Comparison of ENCODE assay signal across 7 cellular contexts in the genomic region with DNA sequence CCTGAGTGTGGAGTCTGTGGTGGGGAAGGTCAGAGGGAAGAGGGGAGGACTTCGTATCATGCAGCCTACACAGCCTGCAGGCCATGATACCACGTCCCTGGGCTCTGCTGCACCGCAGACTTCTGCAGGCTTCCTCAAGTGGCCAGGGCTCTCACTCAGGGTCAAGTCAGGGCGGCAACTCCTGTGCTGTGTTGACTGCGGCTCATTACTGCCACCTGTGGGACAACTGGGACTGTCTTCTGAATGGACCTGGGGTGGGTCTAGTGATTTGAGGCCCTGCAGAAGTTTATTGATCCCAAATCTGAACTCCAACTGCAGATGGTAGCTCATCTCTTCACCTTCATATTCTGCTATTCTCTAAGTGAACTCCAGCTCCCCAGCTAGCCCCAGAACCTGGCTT.
DNase-seq lines count a peak whose midpoint lies in the region; ATAC-seq and TF ChIP-seq lines count a peak whose summit lies in the region.

No MANE protein-coding gene starts in this region.

- H3K36me3 Mint-ChIP-seq in activated naive CD8-positive, alpha-beta T cell treated with anti-CD3 and anti-CD28 coated beads for 36 hours: no peaks in the 10 kb centered on the region

- intact Hi-C loops in thyroid gland (cut with DNase I): no loop called here

- ATAC-seq in GM18505 (IDR thresholded peaks at IDR 0.05; ENCODE audit: unreplicated experiment): peak; percentile 73
- ATAC-seq in left lobe of liver: peak; percentile 45

- H3K27me3 ChIP-seq in thyroid gland: no peaks in the 10 kb centered on the region

- no peak overlapping the region for H3K27ac ChIP-seq in HEK293 (ENCODE audit: extremely low read depth, low read depth, low read length)
- H3K27ac ChIP-seq in thyroid gland: peak overlapping the region in 1 of 3 donors; percentile 0

- no peaks in the 10 kb centered on the region for H3K9me3 ChIP-seq in HEK293 (ENCODE audit: control insufficient read depth, insufficient read depth, low read depth, low read length)
- no peaks in the 10 kb centered on the region for H3K9me3 ChIP-seq in thyroid gland

- no peak overlapping the region for H3K27ac Mint-ChIP-seq in activated naive CD8-positive, alpha-beta T cell treated with anti-CD3 and anti-CD28 coated beads for 36 hours

- CTCF ChIA-PET in HEK293 (lab: Yijun Ruan, JAX): interaction anchor here (0.6 to 2.6 kb wide), 5 partner anchors 8 to 292 kb away, joined by 3 to 11 read pairs (median 4); no protein-coding TSS in a partner anchor

- H3K27me3 Mint-ChIP-seq in activated naive CD8-positive, alpha-beta T cell treated with anti-CD3 and anti-CD28 coated beads for 36 hours: no peaks in the 10 kb centered on the region

- 55 to 66% methylated on average over 3 to 5 of the region's 5 CpGs for WGBS in thyroid gland, 2 donors

- no peak overlapping the region for H3K4me3 ChIP-seq in HEK293 (ENCODE audit: low read depth, low read length)
- H3K4me3 ChIP-seq in thyroid gland (replicated peaks in 1 of 3): no peak overlapping the region

- POLR2A ChIA-PET in HEK293 (lab: Yijun Ruan, JAX): no interaction called here

- TF ChIP-seq POLR2A in GM18505 (IDR thresholded peaks at IDR 0.05; ENCODE audit: borderline replicate concordance, extremely low read depth, insufficient read depth, insufficient read length) (no peak), thyroid gland (IDR thresholded peaks at IDR 0.05) (no peak)

- no peaks in the 10 kb centered on the region for H3K36me3 ChIP-seq in HEK293 (ENCODE audit: control insufficient read depth in 2 of 2, insufficient read depth in 1 of 2, low read length in 2 of 2)
- no peaks in the 10 kb centered on the region for H3K36me3 ChIP-seq in thyroid gland

- TF ChIP-seq CTCF in HEK293 (tag by site-specific recombination; IDR thresholded peaks at IDR 0.05) (0 out of 2 replicates have a peak, but pooled peaks have one; percentile 11), thyroid gland (IDR thresholded peaks at IDR 0.05) (peak in 3 of 6 experiments; percentile 21 to 38 (median 30))

- no peak overlapping the region for H3K4me3 Mint-ChIP-seq in activated naive CD8-positive, alpha-beta T cell treated with anti-CD3 and anti-CD28 coated beads for 36 hours

- H3K4me1 Mint-ChIP-seq in activated naive CD8-positive, alpha-beta T cell treated with anti-CD3 and anti-CD28 coated beads for 36 hours: peaks cover 9% of the 10 kb centered on the region

- H3K9me3 Mint-ChIP-seq in activated naive CD8-positive, alpha-beta T cell treated with anti-CD3 and anti-CD28 coated beads for 36 hours: peaks cover 2% of the 10 kb centered on the region

- H3K4me1 ChIP-seq in HEK293 (ENCODE audit: control insufficient read depth, insufficient read depth, low read length) (peaks cover 3% of the 10 kb centered on the region; the same call in 1 of the 2 replicates), thyroid gland (peaks cover 14 to 37% of the 10 kb centered on the region in 2 donors)

- DNase-seq in NCI-H1436 treated with DMSO at 0.1 percent for 48 hours (lab: John Stamatoyannopoulos, UW) (peak; percentile 0), left lobe of liver (ENCODE audit: low spot score) (no peak), thyroid gland (peak; percentile 50 to 54), NCI-H187 (lab: John Stamatoyannopoulos, UW) (no peak)
- DNase-seq in activated naive CD8-positive, alpha-beta T cell treated with anti-CD3 and anti-CD28 coated beads for 36 hours: peak; percentile 41

TF ChIP-seq in HEK293, 187 proteins besides CTCF, POLR2A, EP300 and RAD21 (continues in another document):
- TF ChIP-seq ZNF624 (tag by site-specific recombination; IDR thresholded peaks at IDR 0.05): no peak
- TF ChIP-seq, protein P1, sequence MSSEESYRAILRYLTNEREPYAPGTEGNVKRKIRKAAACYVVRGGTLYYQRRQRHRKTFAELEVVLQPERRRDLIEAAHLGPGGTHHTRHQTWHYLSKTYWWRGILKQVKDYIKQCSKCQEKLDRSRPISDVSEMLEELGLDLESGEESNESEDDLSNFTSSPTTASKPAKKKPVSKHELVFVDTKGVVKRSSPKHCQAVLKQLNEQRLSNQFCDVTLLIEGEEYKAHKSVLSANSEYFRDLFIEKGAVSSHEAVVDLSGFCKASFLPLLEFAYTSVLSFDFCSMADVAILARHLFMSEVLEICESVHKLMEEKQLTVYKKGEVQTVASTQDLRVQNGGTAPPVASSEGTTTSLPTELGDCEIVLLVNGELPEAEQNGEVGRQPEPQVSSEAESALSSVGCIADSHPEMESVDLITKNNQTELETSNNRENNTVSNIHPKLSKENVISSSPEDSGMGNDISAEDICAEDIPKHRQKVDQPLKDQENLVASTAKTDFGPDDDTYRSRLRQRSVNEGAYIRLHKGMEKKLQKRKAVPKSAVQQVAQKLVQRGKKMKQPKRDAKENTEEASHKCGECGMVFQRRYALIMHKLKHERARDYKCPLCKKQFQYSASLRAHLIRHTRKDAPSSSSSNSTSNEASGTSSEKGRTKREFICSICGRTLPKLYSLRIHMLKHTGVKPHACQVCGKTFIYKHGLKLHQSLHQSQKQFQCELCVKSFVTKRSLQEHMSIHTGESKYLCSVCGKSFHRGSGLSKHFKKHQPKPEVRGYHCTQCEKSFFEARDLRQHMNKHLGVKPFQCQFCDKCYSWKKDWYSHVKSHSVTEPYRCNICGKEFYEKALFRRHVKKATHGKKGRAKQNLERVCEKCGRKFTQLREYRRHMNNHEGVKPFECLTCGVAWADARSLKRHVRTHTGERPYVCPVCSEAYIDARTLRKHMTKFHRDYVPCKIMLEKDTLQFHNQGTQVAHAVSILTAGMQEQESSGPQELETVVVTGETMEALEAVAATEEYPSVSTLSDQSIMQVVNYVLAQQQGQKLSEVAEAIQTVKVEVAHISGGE (tag by site-specific recombination; conservative IDR thresholded peaks at IDR 0.05; ENCODE audit: low read depth): no peak
- TF ChIP-seq ZNF596 (tag by site-specific recombination; IDR thresholded peaks at IDR 0.05): no peak
- no peak for TF ChIP-seq ZNF132 (tag by site-specific recombination; IDR thresholded peaks at IDR 0.05; ENCODE audit: borderline replicate concordance)
- no peak for TF ChIP-seq ZNF146 (tag by site-specific recombination; IDR thresholded peaks at IDR 0.05)
- TF ChIP-seq ZNF530 (tag by site-specific recombination; IDR thresholded peaks at IDR 0.05; ENCODE audit: low read depth): no peak
- no peak for TF ChIP-seq ZNF629 (tag by site-specific recombination; IDR thresholded peaks at IDR 0.05)
- TF ChIP-seq ZNF843 (tag by site-specific recombination; IDR thresholded peaks at IDR 0.05): no peak
- no peak for TF ChIP-seq ZNF155 (tag by site-specific recombination; IDR thresholded peaks at IDR 0.05)
- no peak for TF ChIP-seq INSM2 (tag by site-specific recombination; IDR thresholded peaks at IDR 0.05)
- TF ChIP-seq ZNF585B (tag by site-specific recombination; IDR thresholded peaks at IDR 0.05): no peak
- TF ChIP-seq ZNF792 (tag by site-specific recombination; IDR thresholded peaks at IDR 0.05): no peak
- TF ChIP-seq ZNF221 (tag by site-specific recombination; IDR thresholded peaks at IDR 0.05; ENCODE audit: borderline replicate concordance): no peak
- TF ChIP-seq WT1 (tag by site-specific recombination; IDR thresholded peaks at IDR 0.05): no peak
- no peak for TF ChIP-seq IKZF3 (tag by site-specific recombination; IDR thresholded peaks at IDR 0.05)
- no peak; the same call in 1 of the 2 replicates for TF ChIP-seq TRIM28 (IDR thresholded peaks at IDR 0.05; ENCODE audit: borderline replicate concordance, low read length)
- no peak for TF ChIP-seq PRDM10 (tag by site-specific recombination; IDR thresholded peaks at IDR 0.05)
- TF ChIP-seq ZNF76 (tag by site-specific recombination; IDR thresholded peaks at IDR 0.05; ENCODE audit: borderline replicate concordance, low read depth): no peak

Comparison
In these comparisons a context has a peak if more than half of its experiments do, and no peak if none do; other contexts are left out.
1. DNase-seq: peak in NCI-H1436 treated with DMSO at 0.1 percent for 48 hours (single experiment), activated naive CD8-positive, alpha-beta T cell treated with anti-CD3 and anti-CD28 coated beads for 36 hours (single experiment) and thyroid gland (2 of 2); none in left lobe of liver (single experiment) and NCI-H187 (0 of 2).